ENCODE assay signal across 23 cellular contexts in the genomic region with DNA sequence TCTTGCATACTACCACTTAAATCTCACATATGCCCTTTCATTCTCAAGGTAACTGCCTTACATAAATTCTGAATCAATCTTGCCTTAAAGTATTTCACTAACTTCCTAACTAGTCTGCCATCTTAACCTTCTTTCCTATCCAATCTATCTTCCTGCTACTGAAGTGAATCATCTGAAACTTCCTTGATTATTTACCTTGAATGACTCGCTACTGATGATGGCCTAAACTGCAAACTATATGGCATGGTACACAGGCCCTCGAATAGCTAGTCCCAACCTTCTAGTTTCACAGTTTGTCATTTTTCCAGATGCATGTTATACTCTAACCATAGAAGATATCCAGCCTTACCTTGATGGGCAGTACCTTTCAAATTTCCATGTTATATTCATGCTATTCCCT. TPM values are rescaled to one million over a fixed set of nuclear protein-coding genes. Genes with fewer than 3 reads are reported as not detected.
DNase-seq lines count a peak whose midpoint lies in the region; ATAC-seq, FAIRE-seq and TF ChIP-seq lines count a peak whose summit lies in the region.
"Had no signal": no experiment of that assay in that cellular context is flagged by ENCODE, and none has a peak within 500 bp of the region (broad histone marks: within the 10 kb centered on the region; RNA-seq: fewer than 3 reads in every experiment).

No MANE protein-coding gene starts in this region.

- peak; percentile 39 for ATAC-seq in mucosa of descending colon
- ATAC-seq: GM23338 had no signal

- H3K4me1 ChIP-seq in endothelial cell of umbilical vein (ENCODE audit: control insufficient read depth, extremely low read depth, insufficient read depth, low read length), result peaks cover 2% of the 10 kb centered on the region
- no peaks in the 10 kb centered on the region for H3K4me1 ChIP-seq in mucosa of descending colon (ENCODE audit: low read depth)

- dilution Hi-C loops in endothelial cell of umbilical vein (cut with MboI; ENCODE audit: extremely low pct_ligation_motif_present, low sequenced_read_pairs), result no loop called here

- H3K9me1 ChIP-seq in endothelial cell of umbilical vein (replicated peaks; ENCODE audit: control insufficient read depth, extremely low read depth, insufficient read depth, low read length), result no peaks in the 10 kb centered on the region

- no peak overlapping the region for H3K4me2 ChIP-seq in endothelial cell of umbilical vein (ENCODE audit: insufficient read depth, low read length)
- H3K4me2 ChIP-seq: GM23338, KMS-11, SK-N-SH had no signal

- no peak overlapping the region for H3K27ac ChIP-seq in endothelial cell of umbilical vein (ENCODE audit: insufficient read depth, low read depth, low read length)
- H3K27ac ChIP-seq: KMS-11, RWPE1 had no signal

- no peaks in the 10 kb centered on the region for H3K79me2 ChIP-seq in endothelial cell of umbilical vein (ENCODE audit: control insufficient read depth, insufficient read depth, low read length)

- DNase-seq in DMS53 treated with DMSO at 0.1 percent for 48 hours (lab: John Stamatoyannopoulos, UW; ENCODE audit: unreplicated experiment), result peak; percentile 7
- DNase-seq in NCI-H460 (ENCODE audit: extremely low read depth, low read depth), result peak; percentile 5
- no peak for DNase-seq in endothelial cell of umbilical vein (ENCODE audit: low read depth, low spot score)
- DNase-seq in mucosa of descending colon, result no peak
- DNase-seq in A172 (ENCODE audit: low spot score), result no peak
- DNase-seq in T-helper 1 cell, result no peak
- no peak for DNase-seq in GM12892 (ENCODE audit: insufficient read length)
- DNase-seq in RKO (ENCODE audit: low spot score), result no peak
- DNase-seq: CD4-positive, CD25-positive, alpha-beta regulatory T cell; EL; HCEC 1CT; MV-4-11; NCI-H1694; NCI-H2081; NCI-H2171; NCI-H345; NCI-H524 treated with DMSO at 0.1 percent for 48 hours; OCI-M1; SIG-M5; SK-N-SH had no signal

- H3K9ac ChIP-seq in endothelial cell of umbilical vein (replicated peaks; ENCODE audit: extremely low read depth, insufficient read depth, low read length), result no peak overlapping the region
- H3K9ac ChIP-seq: KMS-11, SK-N-SH had no signal

- FAIRE-seq in endothelial cell of umbilical vein (lab: Jason Lieb, UNC) (peak; percentile 35), GM12892 (lab: Jason Lieb, UNC) (no peak)

- H3K36me3 ChIP-seq in endothelial cell of umbilical vein (ENCODE audit: control insufficient read depth in 2 of 2, extremely low read depth in 1 of 2, insufficient read depth in 2 of 2, low read length in 2 of 2) (no peaks in the 10 kb centered on the region), mucosa of descending colon (ENCODE audit: low read depth) (no peaks in the 10 kb centered on the region)

- no peak overlapping the region for H2AFZ ChIP-seq in endothelial cell of umbilical vein (ENCODE audit: low read depth, low read length)
- H2AFZ ChIP-seq: GM23338 had no signal

- H3K9me3 ChIP-seq in endothelial cell of umbilical vein (replicated peaks; ENCODE audit: control insufficient read depth, insufficient read depth, low read length), result no peaks in the 10 kb centered on the region
- H3K9me3 ChIP-seq in mucosa of descending colon, result no peaks in the 10 kb centered on the region
- H3K9me3 ChIP-seq: SK-N-SH had no signal

- POLR2A ChIA-PET in endothelial cell of umbilical vein (lab: Charles Lee), result no interaction called here

- no peak for TF ChIP-seq POLR2A in endothelial cell of umbilical vein (IDR thresholded peaks at IDR 0.05; ENCODE audit: low read depth, low read length)
- no peak for TF ChIP-seq POLR2A in GM12892 (IDR thresholded peaks at IDR 0.05; ENCODE audit: low read depth, low read length)

- BruUV-seq in endothelial cell of umbilical vein (replicated peaks; lab: Mats Ljungman, UMichigan), result no TSS peak

- CTCF ChIA-PET in endothelial cell of umbilical vein (lab: Charles Lee), result interaction anchor here (0.7 kb wide), 1 partner anchor 9 kb away, joined by 3 read pairs; no protein-coding TSS in a partner anchor

- intact Hi-C loops in endothelial cell of umbilical vein (cut with micrococcal nuclease) (no loop called here), mucosa of descending colon (cut with DNase I, micrococcal nuclease) (no loop called here)

- TF ChIP-seq CTCF in endothelial cell of umbilical vein (IDR thresholded peaks at IDR 0.05; ENCODE audit: extremely low read depth in 1 of 2, insufficient read depth in 1 of 2, low read depth in 1 of 2, low read length in 2 of 2) (no peak), mucosa of descending colon (IDR thresholded peaks at IDR 0.05) (no peak)

- H4K20me1 ChIP-seq in endothelial cell of umbilical vein (replicated peaks; ENCODE audit: control insufficient read depth, extremely low read depth, insufficient read depth, low read length), result no peaks in the 10 kb centered on the region

- no peak overlapping the region for H3K4me3 ChIP-seq in endothelial cell of umbilical vein (replicated peaks in 1 of 3; ENCODE audit: insufficient read depth in 1 of 3, low read depth in 1 of 3, low read length in 3 of 3)
- H3K4me3 ChIP-seq in mucosa of descending colon, result no peak overlapping the region
- H3K4me3 ChIP-seq: GM23338 had no signal

- H3K27me3 ChIP-seq in endothelial cell of umbilical vein (ENCODE audit: control insufficient read depth in 2 of 2, insufficient read depth in 2 of 2, low read length in 2 of 2), result no peaks in the 10 kb centered on the region

TF ChIP-seq in endothelial cell of umbilical vein, 7 proteins besides CTCF, POLR2A, EP300 and RAD21:
- no peak for TF ChIP-seq GATA2 (IDR thresholded peaks at IDR 0.05; ENCODE audit: insufficient read depth, insufficient read length, low read depth, low read length)
- peak; percentile 46 for TF ChIP-seq FOS (IDR thresholded peaks at IDR 0.05; ENCODE audit: borderline replicate concordance, insufficient read depth, low read length)

RNA-seq across cellular contexts. Expression of gene PHKA1, which starts 19.9 kb away (rescaled TPM):
- total RNA-seq in NCI-H460 (2014; rRNA removed; shearing (Covaris generic)), result 24.7 and 29.1 TPM in 2 replicates
- polyA plus RNA-seq in NCI-H460 (2014; cell fraction: nucleus; rRNA removed), result 20.2 and 34.3 TPM in 2 replicates
- total RNA-seq in endothelial cell of umbilical vein (5.5 and 7.1 TPM in 2 replicates), mucosa of descending colon (1 to 10 TPM; 3.8 to 8.7 (median 4.0) TPM)
- polyA plus RNA-seq in endothelial cell of umbilical vein, result 2.8 and 3.3 TPM in 2 replicates
- polyA plus RNA-seq in endothelial cell of umbilical vein (2011; cell fraction: cytosol; rRNA removed), result 4.1 and 4.2 TPM in 2 replicates
- 10.7 and 11.2 TPM in 2 replicates for polyA plus RNA-seq in endothelial cell of umbilical vein (2011; cell fraction: nucleus; rRNA removed)
- polyA plus RNA-seq in endothelial cell of umbilical vein (2012), result 8.2 and 9.4 TPM in 2 replicates
- 7.1 and 8.9 TPM in 2 replicates for polyA minus RNA-seq in endothelial cell of umbilical vein
- 9.3 TPM for polyA minus RNA-seq in endothelial cell of umbilical vein (2011; cell fraction: cytosol; rRNA and poly(A)+ RNA removed)
- 6.4 and 7.5 TPM in 2 replicates for polyA minus RNA-seq in endothelial cell of umbilical vein (2011; cell fraction: nucleus; rRNA and poly(A)+ RNA removed)
- total RNA-seq in A172 (2014; rRNA removed; shearing (Covaris generic)), result 7.5 and 7.9 TPM in 2 replicates
- polyA plus RNA-seq in GM12892 (2012; ENCODE audit: missing spikeins), result 0.21 TPM

Comparison
In these comparisons a context has a peak if more than half of its experiments do, and no peak if none do; other contexts are left out.
1. DNase-seq: peak in DMS53 treated with DMSO at 0.1 percent for 48 hours (single experiment) and NCI-H460 (single experiment); none in endothelial cell of umbilical vein (single experiment), mucosa of descending colon (0 of 3), A172 (single experiment), T-helper 1 cell (0 of 5), GM12892 (single experiment) and RKO (single experiment).